Comparison of ENCODE assay signal across 1 cellular context in the genomic region with DNA sequence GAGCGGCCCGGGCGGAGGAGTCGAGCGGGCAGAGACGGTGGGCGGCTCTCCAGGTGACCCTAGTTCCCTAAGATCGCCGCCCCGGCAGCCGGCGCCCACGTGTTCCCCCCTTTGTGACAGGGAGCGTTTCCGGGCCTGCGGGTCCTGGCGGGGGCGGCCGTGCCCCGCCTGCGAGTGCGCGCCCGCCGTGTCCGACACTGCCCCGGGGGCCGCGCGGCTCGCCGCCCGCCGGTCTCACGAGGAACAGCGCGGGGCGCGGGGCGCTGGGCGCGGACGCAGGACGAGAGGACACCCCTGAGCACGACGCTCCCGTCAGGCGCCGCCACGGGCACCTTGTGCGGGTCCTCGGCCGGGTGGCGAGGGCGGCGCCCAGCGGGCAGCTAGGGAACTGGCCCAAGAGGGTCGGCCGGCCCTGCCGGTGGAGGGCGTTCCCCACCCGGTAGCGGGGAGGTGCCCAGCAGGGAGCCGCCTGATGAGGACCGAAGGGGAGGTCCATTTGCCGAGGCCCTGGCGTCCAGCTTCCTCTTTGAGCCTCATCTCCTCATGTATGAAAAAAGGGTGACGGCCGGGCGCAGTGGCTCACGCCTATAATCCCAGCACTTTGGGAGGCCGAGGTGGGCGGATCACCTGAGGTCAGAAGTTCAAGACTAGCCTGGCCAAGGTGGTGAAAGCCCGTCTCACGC.
A peak's percentile ranks its signal among the peaks of the same experiment; 100 is the strongest.
TF ChIP-seq lines count a peak whose summit lies in the region.

A gene (minus strand): TSS at position 137 of the 683 bp plus-strand sequence. CDS start 535 bp downstream, outside the sequence.

TF ChIP-seq in K562, 482 proteins besides CTCF, POLR2A, EP300 and RAD21 (continued from another document and continues in another):
- TF ChIP-seq, protein P1, sequence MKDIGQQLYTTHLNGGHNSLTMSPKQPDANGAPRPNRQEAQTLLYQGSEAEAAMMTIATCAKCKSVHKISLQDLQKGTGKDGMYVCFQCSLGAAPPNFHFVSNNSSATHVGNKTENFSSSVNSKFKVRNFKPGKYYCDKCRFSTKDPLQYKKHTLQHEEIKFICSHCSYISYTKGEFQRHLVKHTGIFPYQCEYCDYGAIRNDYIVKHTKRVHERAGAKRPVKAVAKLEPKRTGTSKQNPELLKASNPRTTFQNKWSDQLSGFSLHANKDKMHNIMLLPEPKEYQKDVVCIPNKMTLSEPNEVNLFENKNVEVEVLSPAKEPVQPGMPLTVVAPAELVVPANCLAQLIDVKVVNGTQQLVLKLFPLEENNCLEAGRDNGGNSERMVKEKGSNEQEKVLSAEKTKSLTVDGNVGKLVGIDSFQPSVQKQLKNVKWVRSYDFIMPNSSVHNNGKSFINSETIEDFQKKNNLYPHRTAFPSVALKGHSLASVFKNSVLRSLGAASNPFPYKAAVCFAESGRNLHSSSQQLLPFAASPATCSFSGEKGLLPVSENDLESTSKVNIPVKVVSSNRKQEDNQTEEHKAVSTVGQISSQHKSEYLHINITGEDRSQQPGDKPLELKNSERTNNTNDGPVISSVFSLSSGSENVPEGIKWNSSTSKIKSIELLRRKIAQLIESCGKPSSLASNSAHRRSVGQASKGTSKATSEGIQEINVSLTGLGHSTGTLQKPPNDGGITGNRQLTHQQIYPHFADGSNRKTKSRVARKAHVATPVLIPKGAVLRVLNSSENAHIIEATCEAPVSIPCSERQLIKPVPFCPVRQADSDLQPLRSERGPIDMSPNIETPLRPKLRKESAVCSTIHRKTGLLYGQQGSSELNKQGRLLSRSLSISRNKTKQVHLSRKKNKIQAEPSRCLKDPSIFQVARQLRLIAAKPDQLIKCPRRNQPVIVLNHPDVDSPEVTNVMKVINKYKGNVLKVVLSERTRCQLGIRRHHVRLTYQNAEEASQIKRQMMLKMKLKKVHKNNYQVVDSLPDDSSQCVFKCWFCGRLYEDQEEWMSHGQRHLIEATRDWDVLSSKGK (CRISPR knock-in tag; IDR thresholded peaks at IDR 0.05): no peak
- TF ChIP-seq RCOR1 (IDR thresholded peaks at IDR 0.05; ENCODE audit: borderline replicate concordance in 1 of 2, low read depth in 2 of 2, low read length in 2 of 2) (peak; percentile 47 to 96; a peak in 3 of 4 replicates), CBX3 (IDR thresholded peaks at IDR 0.05; ENCODE audit: borderline replicate concordance in 1 of 2, low read length in 2 of 2) (peak in 1 of 2 experiments; percentile 70; a peak in 1 of 3 replicates), TBP (optimal IDR thresholded peaks at IDR 0.05; ENCODE audit: low read depth, low read length) (peak; percentile 74), ZSCAN32 (CRISPR knock-in tag; IDR thresholded peaks at IDR 0.05) (no peak), ZNF76 (CRISPR knock-in tag; IDR thresholded peaks at IDR 0.05; ENCODE audit: borderline replicate concordance) (peak; percentile 90), ZNF324 (CRISPR knock-in tag; IDR thresholded peaks at IDR 0.05) (no peak), BHLHE40 (IDR thresholded peaks at IDR 0.05; ENCODE audit: low read length) (peak; percentile 73), ZNF282 (CRISPR knock-in tag; IDR thresholded peaks at IDR 0.05) (peak; percentile 85; the same call in 1 of the 2 replicates), FOXA3 (CRISPR knock-in tag; conservative IDR thresholded peaks at IDR 0.05 in 1 of 2, IDR thresholded peaks at IDR 0.05 in 1 of 2) (no peak; a peak in 1 of 4 replicates), NFE2 (IDR thresholded peaks at IDR 0.05; ENCODE audit: low read depth) (peak; percentile 99), FOXA1 (IDR thresholded peaks at IDR 0.05; ENCODE audit: borderline replicate concordance) (no peak), HDAC1 (IDR thresholded peaks at IDR 0.05) (peak; percentile 98 to 100; a peak in 3 of 4 replicates), SMARCC2 (IDR thresholded peaks at IDR 0.05; ENCODE audit: low read depth) (no peak; the same call in 1 of the 2 replicates), NUFIP1 (IDR thresholded peaks at IDR 0.05; ENCODE audit: partially characterized antibody) (no peak), ETV5 (CRISPR knock-in tag; IDR thresholded peaks at IDR 0.05; ENCODE audit: low read depth) (peak; percentile 91), GTF2E2 (tag; IDR thresholded peaks at IDR 0.05) (peak; percentile 96; the same call in 1 of the 2 replicates), ZNF3 (CRISPR knock-in tag; IDR thresholded peaks at IDR 0.05) (no peak), SAP30 (IDR thresholded peaks at IDR 0.05; ENCODE audit: borderline replicate concordance, insufficient read depth, low read depth, low read length, poor library complexity, severe bottlenecking) (no peak), CBFA2T3 (IDR thresholded peaks at IDR 0.05) (0 out of 2 replicates have a peak, but pooled peaks have one; percentile 22), ZNF445 (CRISPR knock-in tag; IDR thresholded peaks at IDR 0.05; ENCODE audit: low read depth) (no peak), ZSCAN29 (IDR thresholded peaks at IDR 0.05) (peak; percentile 73; the same call in 1 of the 2 replicates), CREBBP (IDR thresholded peaks at IDR 0.05; ENCODE audit: low read depth, low read length) (no peak), MAFG (tag; conservative IDR thresholded peaks at IDR 0.05) (no peak), L3MBTL2 (IDR thresholded peaks at IDR 0.05) (peak; percentile 94), PML (IDR thresholded peaks at IDR 0.05; ENCODE audit: low read length) (peak; percentile 20), FOXJ3 (CRISPR knock-in tag; IDR thresholded peaks at IDR 0.05) (no peak), PHB2 (IDR thresholded peaks at IDR 0.05; ENCODE audit: low read depth) (0 out of 2 replicates have a peak, but pooled peaks have one; percentile 47), ZC3H11A (IDR thresholded peaks at IDR 0.05; ENCODE audit: low read depth, low read length) (0 out of 2 replicates have a peak, but pooled peaks have one; percentile 72), U2AF1 (optimal IDR thresholded peaks at IDR 0.05; ENCODE audit: low read depth, low read length) (peak; percentile 88), CCNT2 (IDR thresholded peaks at IDR 0.05; ENCODE audit: borderline replicate concordance, extremely low read depth, insufficient read length, low read depth, low read length) (peak; percentile 98), TFAM (CRISPR knock-in tag; conservative IDR thresholded peaks at IDR 0.05) (no peak), CC2D1A (IDR thresholded peaks at IDR 0.05) (peak; percentile 96)
- TF ChIP-seq, protein P2, sequence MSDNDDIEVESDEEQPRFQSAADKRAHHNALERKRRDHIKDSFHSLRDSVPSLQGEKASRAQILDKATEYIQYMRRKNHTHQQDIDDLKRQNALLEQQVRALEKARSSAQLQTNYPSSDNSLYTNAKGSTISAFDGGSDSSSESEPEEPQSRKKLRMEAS (CRISPR knock-in tag; IDR thresholded peaks at IDR 0.05): peak; percentile 97
- TF ChIP-seq, protein P3, sequence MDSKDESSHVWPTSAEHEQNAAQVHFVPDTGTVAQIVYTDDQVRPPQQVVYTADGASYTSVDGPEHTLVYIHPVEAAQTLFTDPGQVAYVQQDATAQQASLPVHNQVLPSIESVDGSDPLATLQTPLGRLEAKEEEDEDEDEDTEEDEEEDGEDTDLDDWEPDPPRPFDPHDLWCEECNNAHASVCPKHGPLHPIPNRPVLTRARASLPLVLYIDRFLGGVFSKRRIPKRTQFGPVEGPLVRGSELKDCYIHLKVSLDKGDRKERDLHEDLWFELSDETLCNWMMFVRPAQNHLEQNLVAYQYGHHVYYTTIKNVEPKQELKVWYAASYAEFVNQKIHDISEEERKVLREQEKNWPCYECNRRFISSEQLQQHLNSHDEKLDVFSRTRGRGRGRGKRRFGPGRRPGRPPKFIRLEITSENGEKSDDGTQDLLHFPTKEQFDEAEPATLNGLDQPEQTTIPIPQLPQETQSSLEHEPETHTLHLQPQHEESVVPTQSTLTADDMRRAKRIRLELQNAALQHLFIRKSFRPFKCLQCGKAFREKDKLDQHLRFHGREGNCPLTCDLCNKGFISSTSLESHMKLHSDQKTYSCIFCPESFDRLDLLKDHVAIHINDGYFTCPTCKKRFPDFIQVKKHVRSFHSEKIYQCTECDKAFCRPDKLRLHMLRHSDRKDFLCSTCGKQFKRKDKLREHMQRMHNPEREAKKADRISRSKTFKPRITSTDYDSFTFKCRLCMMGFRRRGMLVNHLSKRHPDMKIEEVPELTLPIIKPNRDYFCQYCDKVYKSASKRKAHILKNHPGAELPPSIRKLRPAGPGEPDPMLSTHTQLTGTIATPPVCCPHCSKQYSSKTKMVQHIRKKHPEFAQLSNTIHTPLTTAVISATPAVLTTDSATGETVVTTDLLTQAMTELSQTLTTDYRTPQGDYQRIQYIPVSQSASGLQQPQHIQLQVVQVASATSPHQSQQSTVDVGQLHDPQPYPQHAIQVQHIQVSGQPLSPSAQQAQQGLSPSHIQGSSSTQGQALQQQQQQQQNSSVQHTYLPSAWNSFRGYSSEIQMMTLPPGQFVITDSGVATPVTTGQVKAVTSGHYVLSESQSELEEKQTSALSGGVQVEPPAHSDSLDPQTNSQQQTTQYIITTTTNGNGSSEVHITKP (IDR thresholded peaks at IDR 0.05; ENCODE audit: partially characterized antibody): peak; percentile 86
- TF ChIP-seq, protein P4, sequence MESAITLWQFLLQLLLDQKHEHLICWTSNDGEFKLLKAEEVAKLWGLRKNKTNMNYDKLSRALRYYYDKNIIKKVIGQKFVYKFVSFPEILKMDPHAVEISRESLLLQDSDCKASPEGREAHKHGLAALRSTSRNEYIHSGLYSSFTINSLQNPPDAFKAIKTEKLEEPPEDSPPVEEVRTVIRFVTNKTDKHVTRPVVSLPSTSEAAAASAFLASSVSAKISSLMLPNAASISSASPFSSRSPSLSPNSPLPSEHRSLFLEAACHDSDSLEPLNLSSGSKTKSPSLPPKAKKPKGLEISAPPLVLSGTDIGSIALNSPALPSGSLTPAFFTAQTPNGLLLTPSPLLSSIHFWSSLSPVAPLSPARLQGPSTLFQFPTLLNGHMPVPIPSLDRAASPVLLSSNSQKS (CRISPR knock-in tag; IDR thresholded peaks at IDR 0.05): peak; percentile 18; the same call in 1 of the 2 replicates
- TF ChIP-seq, protein P5, sequence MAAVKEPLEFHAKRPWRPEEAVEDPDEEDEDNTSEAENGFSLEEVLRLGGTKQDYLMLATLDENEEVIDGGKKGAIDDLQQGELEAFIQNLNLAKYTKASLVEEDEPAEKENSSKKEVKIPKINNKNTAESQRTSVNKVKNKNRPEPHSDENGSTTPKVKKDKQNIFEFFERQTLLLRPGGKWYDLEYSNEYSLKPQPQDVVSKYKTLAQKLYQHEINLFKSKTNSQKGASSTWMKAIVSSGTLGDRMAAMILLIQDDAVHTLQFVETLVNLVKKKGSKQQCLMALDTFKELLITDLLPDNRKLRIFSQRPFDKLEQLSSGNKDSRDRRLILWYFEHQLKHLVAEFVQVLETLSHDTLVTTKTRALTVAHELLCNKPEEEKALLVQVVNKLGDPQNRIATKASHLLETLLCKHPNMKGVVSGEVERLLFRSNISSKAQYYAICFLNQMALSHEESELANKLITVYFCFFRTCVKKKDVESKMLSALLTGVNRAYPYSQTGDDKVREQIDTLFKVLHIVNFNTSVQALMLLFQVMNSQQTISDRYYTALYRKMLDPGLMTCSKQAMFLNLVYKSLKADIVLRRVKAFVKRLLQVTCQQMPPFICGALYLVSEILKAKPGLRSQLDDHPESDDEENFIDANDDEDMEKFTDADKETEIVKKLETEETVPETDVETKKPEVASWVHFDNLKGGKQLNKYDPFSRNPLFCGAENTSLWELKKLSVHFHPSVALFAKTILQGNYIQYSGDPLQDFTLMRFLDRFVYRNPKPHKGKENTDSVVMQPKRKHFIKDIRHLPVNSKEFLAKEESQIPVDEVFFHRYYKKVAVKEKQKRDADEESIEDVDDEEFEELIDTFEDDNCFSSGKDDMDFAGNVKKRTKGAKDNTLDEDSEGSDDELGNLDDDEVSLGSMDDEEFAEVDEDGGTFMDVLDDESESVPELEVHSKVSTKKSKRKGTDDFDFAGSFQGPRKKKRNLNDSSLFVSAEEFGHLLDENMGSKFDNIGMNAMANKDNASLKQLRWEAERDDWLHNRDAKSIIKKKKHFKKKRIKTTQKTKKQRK (IDR thresholded peaks at IDR 0.05; ENCODE audit: borderline replicate concordance, low read depth, low read length): no peak
- TF ChIP-seq, protein P6, sequence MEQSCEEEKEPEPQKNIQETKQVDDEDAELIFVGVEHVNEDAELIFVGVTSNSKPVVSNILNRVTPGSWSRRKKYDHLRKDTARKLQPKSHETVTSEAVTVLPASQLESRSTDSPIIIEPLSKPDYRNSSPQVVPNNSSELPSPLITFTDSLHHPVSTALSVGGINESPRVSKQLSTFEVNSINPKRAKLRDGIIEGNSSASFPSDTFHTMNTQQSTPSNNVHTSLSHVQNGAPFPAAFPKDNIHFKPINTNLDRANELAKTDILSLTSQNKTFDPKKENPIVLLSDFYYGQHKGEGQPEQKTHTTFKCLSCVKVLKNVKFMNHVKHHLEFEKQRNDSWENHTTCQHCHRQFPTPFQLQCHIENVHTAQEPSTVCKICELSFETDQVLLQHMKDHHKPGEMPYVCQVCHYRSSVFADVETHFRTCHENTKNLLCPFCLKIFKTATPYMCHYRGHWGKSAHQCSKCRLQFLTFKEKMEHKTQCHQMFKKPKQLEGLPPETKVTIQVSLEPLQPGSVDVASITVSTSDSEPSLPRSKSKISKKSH (CRISPR knock-in tag; IDR thresholded peaks at IDR 0.05): peak; percentile 53; the same call in 1 of the 2 replicates
- TF ChIP-seq, protein P7, sequence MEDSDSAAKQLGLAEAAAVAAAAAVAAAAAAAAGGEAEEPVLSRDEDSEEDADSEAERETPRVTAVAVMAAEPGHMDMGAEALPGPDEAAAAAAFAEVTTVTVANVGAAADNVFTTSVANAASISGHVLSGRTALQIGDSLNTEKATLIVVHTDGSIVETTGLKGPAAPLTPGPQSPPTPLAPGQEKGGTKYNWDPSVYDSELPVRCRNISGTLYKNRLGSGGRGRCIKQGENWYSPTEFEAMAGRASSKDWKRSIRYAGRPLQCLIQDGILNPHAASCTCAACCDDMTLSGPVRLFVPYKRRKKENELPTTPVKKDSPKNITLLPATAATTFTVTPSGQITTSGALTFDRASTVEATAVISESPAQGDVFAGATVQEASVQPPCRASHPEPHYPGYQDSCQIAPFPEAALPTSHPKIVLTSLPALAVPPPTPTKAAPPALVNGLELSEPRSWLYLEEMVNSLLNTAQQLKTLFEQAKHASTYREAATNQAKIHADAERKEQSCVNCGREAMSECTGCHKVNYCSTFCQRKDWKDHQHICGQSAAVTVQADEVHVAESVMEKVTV (CRISPR knock-in tag; IDR thresholded peaks at IDR 0.05): peak; percentile 93
- TF ChIP-seq, protein P8, sequence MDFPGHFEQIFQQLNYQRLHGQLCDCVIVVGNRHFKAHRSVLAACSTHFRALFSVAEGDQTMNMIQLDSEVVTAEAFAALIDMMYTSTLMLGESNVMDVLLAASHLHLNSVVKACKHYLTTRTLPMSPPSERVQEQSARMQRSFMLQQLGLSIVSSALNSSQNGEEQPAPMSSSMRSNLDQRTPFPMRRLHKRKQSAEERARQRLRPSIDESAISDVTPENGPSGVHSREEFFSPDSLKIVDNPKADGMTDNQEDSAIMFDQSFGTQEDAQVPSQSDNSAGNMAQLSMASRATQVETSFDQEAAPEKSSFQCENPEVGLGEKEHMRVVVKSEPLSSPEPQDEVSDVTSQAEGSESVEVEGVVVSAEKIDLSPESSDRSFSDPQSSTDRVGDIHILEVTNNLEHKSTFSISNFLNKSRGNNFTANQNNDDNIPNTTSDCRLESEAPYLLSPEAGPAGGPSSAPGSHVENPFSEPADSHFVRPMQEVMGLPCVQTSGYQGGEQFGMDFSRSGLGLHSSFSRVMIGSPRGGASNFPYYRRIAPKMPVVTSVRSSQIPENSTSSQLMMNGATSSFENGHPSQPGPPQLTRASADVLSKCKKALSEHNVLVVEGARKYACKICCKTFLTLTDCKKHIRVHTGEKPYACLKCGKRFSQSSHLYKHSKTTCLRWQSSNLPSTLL (IDR thresholded peaks at IDR 0.05): peak; percentile 82
- TF ChIP-seq, protein P9, sequence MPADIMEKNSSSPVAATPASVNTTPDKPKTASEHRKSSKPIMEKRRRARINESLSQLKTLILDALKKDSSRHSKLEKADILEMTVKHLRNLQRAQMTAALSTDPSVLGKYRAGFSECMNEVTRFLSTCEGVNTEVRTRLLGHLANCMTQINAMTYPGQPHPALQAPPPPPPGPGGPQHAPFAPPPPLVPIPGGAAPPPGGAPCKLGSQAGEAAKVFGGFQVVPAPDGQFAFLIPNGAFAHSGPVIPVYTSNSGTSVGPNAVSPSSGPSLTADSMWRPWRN (IDR thresholded peaks at IDR 0.05; ENCODE audit: low read depth): peak; percentile 54; the same call in 1 of the 2 replicates
